8 cellular contexts compared by ENCODE assay signal in genomic region chr6:139701695-139702094, GRCh38.
"Had no signal": no experiment of that assay in that cellular context is flagged by ENCODE, and none has a peak within 500 bp of the region (broad histone marks: within the 10 kb centered on the region; RNA-seq: fewer than 3 reads in every experiment).

No MANE protein-coding gene starts in this region.

- ATAC-seq: GM12878 had no signal

- FAIRE-seq: G401.6, GM12878, GM12891, GM12892, GM18507, GM19239 had no signal

- H3K4me3 ChIP-seq: GM12878 had no signal

- DNase-seq: GDM1, GF-D8 had no signal
